In the genomic region with DNA sequence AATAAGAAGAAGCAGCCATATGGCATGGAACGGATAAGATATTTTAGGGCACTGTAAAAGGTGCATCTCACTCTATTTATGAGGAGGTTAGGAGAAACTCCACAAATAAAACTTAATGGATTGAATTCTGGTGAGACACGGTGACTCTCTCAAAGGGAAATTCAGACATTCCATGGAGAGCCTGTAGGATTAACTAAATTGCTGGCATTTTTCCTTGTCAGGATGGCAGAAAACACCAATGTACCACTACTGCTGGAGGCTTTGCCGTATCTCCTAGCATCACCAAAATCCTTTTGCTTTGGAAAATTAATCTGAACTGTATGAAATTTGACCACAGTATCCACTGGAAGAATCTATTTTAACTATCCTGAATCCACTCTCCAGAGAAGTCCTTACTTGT, we compare ENCODE assay signal across 19 cellular contexts.
DNase-seq lines count a peak whose midpoint lies in the region; ATAC-seq and TF ChIP-seq lines count a peak whose summit lies in the region.
"Had no signal": no experiment of that assay in that cellular context is flagged by ENCODE, and none has a peak within 500 bp of the region (broad histone marks: within the 10 kb centered on the region; RNA-seq: fewer than 3 reads in every experiment).

No MANE protein-coding gene starts in this region.

- H3K79me2 ChIP-seq in GM23338 (replicated peaks; ENCODE audit: insufficient read depth) (no peaks in the 10 kb centered on the region), neural progenitor cell (ENCODE audit: low read depth) (no peaks in the 10 kb centered on the region), smooth muscle cell (ENCODE audit: low read depth) (no peaks in the 10 kb centered on the region)

- no peaks in the 10 kb centered on the region for H3K9me2 ChIP-seq in GM23338 (ENCODE audit: insufficient read depth)

- H3K27me3 ChIP-seq in GM23338 (ENCODE audit: insufficient read depth) (no peaks in the 10 kb centered on the region), neural progenitor cell (no peaks in the 10 kb centered on the region), smooth muscle cell (ENCODE audit: low read depth) (no peaks in the 10 kb centered on the region)
- H3K27me3 ChIP-seq: BLaER1 had no signal

- H3K4me2 ChIP-seq in GM23338, result no peak overlapping the region
- H3K4me2 ChIP-seq in neural progenitor cell, result no peak overlapping the region
- peak overlapping the region; percentile 23 for H3K4me2 ChIP-seq in smooth muscle cell
- H3K4me2 ChIP-seq: BLaER1 had no signal

- H3K4me3 ChIP-seq in GM23338 (no peak overlapping the region), neural progenitor cell (no peak overlapping the region), smooth muscle cell (no peak overlapping the region)
- H3K4me3 ChIP-seq: BLaER1 had no signal

- H3F3A ChIP-seq in GM23338 (replicated peaks; ENCODE audit: low read depth) (no peaks in the 10 kb centered on the region), neural progenitor cell (ENCODE audit: low read depth) (no peaks in the 10 kb centered on the region), smooth muscle cell (ENCODE audit: low read depth) (no peaks in the 10 kb centered on the region)

- H3K27me3 Mint-ChIP-seq in GM23338 (ENCODE audit: insufficient read depth, low read depth, poor library complexity) (no peaks in the 10 kb centered on the region), neural progenitor cell (ENCODE audit: insufficient read depth, low read depth) (no peaks in the 10 kb centered on the region)

- H3K4me1 ChIP-seq in GM23338 (ENCODE audit: insufficient read depth), result peaks cover 20% of the 10 kb centered on the region
- peaks cover 10% of the 10 kb centered on the region for H3K4me1 ChIP-seq in neural progenitor cell
- no peaks in the 10 kb centered on the region for H3K4me1 ChIP-seq in smooth muscle cell (ENCODE audit: low read depth)
- H3K4me1 ChIP-seq: BLaER1, Caco-2 had no signal

- H4K20me1 ChIP-seq in GM23338 (replicated peaks; ENCODE audit: insufficient read depth) (no peaks in the 10 kb centered on the region), neural progenitor cell (ENCODE audit: low read depth) (no peaks in the 10 kb centered on the region), smooth muscle cell (ENCODE audit: low read depth) (no peaks in the 10 kb centered on the region)
- H4K20me1 ChIP-seq: BLaER1 had no signal

- no peaks in the 10 kb centered on the region for H3K36me3 ChIP-seq in GM23338 (ENCODE audit: insufficient read depth)
- H3K36me3 ChIP-seq in neural progenitor cell, result no peaks in the 10 kb centered on the region
- H3K36me3 ChIP-seq in smooth muscle cell (ENCODE audit: low read depth), result no peaks in the 10 kb centered on the region
- H3K36me3 ChIP-seq: BLaER1 had no signal

- H3K4me3 Mint-ChIP-seq in GM23338 (no peak overlapping the region), neural progenitor cell (no peak overlapping the region)
- H3K4me3 Mint-ChIP-seq: B cell; CD4-positive, CD25-positive, alpha-beta regulatory T cell; CD8-positive, alpha-beta T cell had no signal

- H3K4me1 Mint-ChIP-seq in GM23338 (peaks cover 10% of the 10 kb centered on the region), neural progenitor cell (peaks cover 15% of the 10 kb centered on the region)
- H3K4me1 Mint-ChIP-seq: B cell; CD4-positive, CD25-positive, alpha-beta regulatory T cell had no signal

- H3K9me3 ChIP-seq in neural progenitor cell (ENCODE audit: low read depth) (no peaks in the 10 kb centered on the region), smooth muscle cell (replicated peaks; ENCODE audit: low read depth) (no peaks in the 10 kb centered on the region)
- H3K9me3 ChIP-seq: BLaER1, Caco-2 had no signal

- H3K27ac Mint-ChIP-seq in GM23338 (no peak overlapping the region), neural progenitor cell (no peak overlapping the region)
- H3K27ac Mint-ChIP-seq: B cell; CD4-positive, CD25-positive, alpha-beta regulatory T cell; CD8-positive, alpha-beta T cell had no signal

- 39% methylated on average over 3 of the region's 3 CpGs for WGBS in smooth muscle cell (ENCODE audit: low lambda C conversion rate)

- H3K27ac ChIP-seq in GM23338 (ENCODE audit: low read depth) (no peak overlapping the region), neural progenitor cell (no peak overlapping the region), smooth muscle cell (ENCODE audit: low read depth) (no peak overlapping the region)
- H3K27ac ChIP-seq: 22Rv1, BLaER1, C4-2B had no signal

- peak overlapping the region; percentile 33 for H2AFZ ChIP-seq in GM23338
- H2AFZ ChIP-seq in neural progenitor cell (replicated peaks), result peak overlapping the region; percentile 58
- H2AFZ ChIP-seq in smooth muscle cell (ENCODE audit: low read depth), result no peak overlapping the region

- no peaks in the 10 kb centered on the region for H3K36me3 Mint-ChIP-seq in GM23338 (ENCODE audit: low read depth)
- no peaks in the 10 kb centered on the region for H3K36me3 Mint-ChIP-seq in neural progenitor cell
- H3K36me3 Mint-ChIP-seq: CD4-positive, CD25-positive, alpha-beta regulatory T cell; CD8-positive, alpha-beta T cell had no signal

- TF ChIP-seq CTCF in GM23338 (conservative IDR thresholded peaks at IDR 0.05; ENCODE audit: low read depth in 2 of 2) (no peak), neural progenitor cell (IDR thresholded peaks at IDR 0.05) (no peak), smooth muscle cell (IDR thresholded peaks at IDR 0.05; ENCODE audit: borderline replicate concordance, insufficient read depth, poor library complexity, severe bottlenecking) (no peak)

- H3K9me3 Mint-ChIP-seq in GM23338 (no peaks in the 10 kb centered on the region), neural progenitor cell (no peaks in the 10 kb centered on the region)
- H3K9me3 Mint-ChIP-seq: CD8-positive, alpha-beta T cell had no signal

- DNase-seq in GM23338 (ENCODE audit: low spot score) (no peak), astrocyte of the hippocampus (ENCODE audit: low read depth, low spot score) (peak; percentile 31), neural progenitor cell (ENCODE audit: low spot score) (no peak), smooth muscle cell (lab: John Stamatoyannopoulos, UW; ENCODE audit: unreplicated experiment) (no peak), SKM-1 treated with dmso at 0.1 percent for 144 hours (lab: John Stamatoyannopoulos, UW; ENCODE audit: unreplicated experiment) (no peak), NCI-H1930 (lab: John Stamatoyannopoulos, UW) (no peak)
- DNase-seq: Caco-2; CD4-positive, CD25-positive, alpha-beta regulatory T cell; CD8-positive, alpha-beta T cell; DMS153; DND-41; GOT3; H7; HCEC 1CT had no signal

- H3K9ac ChIP-seq in neural progenitor cell (no peak overlapping the region), smooth muscle cell (ENCODE audit: low read depth) (no peak overlapping the region)
- H3K9ac ChIP-seq: BLaER1 had no signal

- ATAC-seq in GM23338 (no peak), GM21825 (IDR thresholded peaks at IDR 0.05; ENCODE audit: unreplicated experiment) (no peak)
- ATAC-seq: CD8-positive, alpha-beta T cell had no signal

TF ChIP-seq in GM23338, 12 proteins besides CTCF, POLR2A, EP300 and RAD21 (continues in another document):
- TF ChIP-seq CREB1 (CRISPR knock-in tag; IDR thresholded peaks at IDR 0.05; ENCODE audit: low read depth), result no peak
- no peak for TF ChIP-seq ZNF114 (CRISPR knock-in tag; IDR thresholded peaks at IDR 0.05)
- TF ChIP-seq EZH2phosphoT487 (IDR thresholded peaks at IDR 0.05; ENCODE audit: unreplicated experiment), result no peak
- no peak for TF ChIP-seq JUNB (IDR thresholded peaks at IDR 0.05; ENCODE audit: unreplicated experiment)
